ENCODE assay signal across 30 cellular contexts in genomic region chr17:16302856-16303255, GRCh38.
"Had no signal": no experiment of that assay in that cellular context is flagged by ENCODE, and none has a peak within 500 bp of the region (broad histone marks: within the 10 kb centered on the region; RNA-seq: fewer than 3 reads in every experiment).

No MANE protein-coding gene starts in this region.

- H2AFZ ChIP-seq: neural progenitor cell, parathyroid adenoma had no signal

- H3K9ac ChIP-seq: neural progenitor cell, parathyroid adenoma had no signal

- H3K36me3 ChIP-seq: neural progenitor cell, neutrophil, right atrium auricular region, transverse colon had no signal

- H3K4me2 ChIP-seq: neural progenitor cell had no signal

- H3K4me1 ChIP-seq: left lung, lower lobe of right lung, right atrium auricular region, thyroid gland, upper lobe of left lung had no signal

- FAIRE-seq: islet of Langerhans, kidney had no signal

- H3K27me3 ChIP-seq: left lung, neural progenitor cell, neutrophil, right atrium auricular region, spleen, testis, thyroid gland, transverse colon, upper lobe of left lung had no signal

- H3K27me3 Mint-ChIP-seq: naive B cell; progenitor cell of endocrine pancreas; stimulated activated naive CD8-positive, alpha-beta T cell treated with anti-CD3 and anti-CD28 coated beads, Interleukin-15, amount 100 ng/mL, for 72 hours had no signal

- ATAC-seq: left colon; natural killer cell; sciatic nerve; stimulated activated effector memory CD8-positive, alpha-beta T cell treated with anti-CD3 and anti-CD28 coated beads, Interleukin-12 subunit alpha, Interleukin-12 subunit beta, amount 100 ng/mL, for 72 hours; stimulated activated naive CD8-positive, alpha-beta T cell treated with anti-CD3 and anti-CD28 coated beads, Interleukin-15, amount 100 ng/mL, for 72 hours had no signal

- H3K27ac ChIP-seq: left lung, lower lobe of right lung, neural progenitor cell, neutrophil, parathyroid adenoma, right atrium auricular region, skin epidermis, spleen, testis, thyroid gland, transverse colon had no signal

- H3K27ac Mint-ChIP-seq: immature natural killer cell; nephron progenitor cell; neural progenitor cell; progenitor cell of endocrine pancreas; stimulated activated naive CD8-positive, alpha-beta T cell treated with anti-CD3 and anti-CD28 coated beads, Interleukin-15, amount 100 ng/mL, for 72 hours had no signal

- DNase-seq: hypothalamus; immature natural killer cell; kidney; left colon; left lung; lower lobe of right lung; mammary epithelial cell; mesendoderm; naive B cell; natural killer cell; nephron progenitor cell; occipital lobe; spleen; stimulated activated CD4-positive, alpha-beta T cell treated with anti-CD3 and anti-CD28 coated beads, Interleukin-4, amount 100 ng/mL, for 24 hours; stimulated activated naive CD4-positive, alpha-beta T cell treated with Interleukin-2 at 50 U/mL for 16 hours; stimulated activated naive CD8-positive, alpha-beta T cell treated with anti-CD3 and anti-CD28 coated beads, Interleukin-15, amount 100 ng/mL, for 72 hours; testis; thyroid gland; transverse colon; upper lobe of left lung had no signal

- H3K4me1 Mint-ChIP-seq: immature natural killer cell, mesothelial cell of epicardium had no signal

- H3K4me3 ChIP-seq: left lung, lower lobe of right lung, neural progenitor cell, right atrium auricular region, skin epidermis, spleen, testis, thyroid gland, transverse colon, upper lobe of left lung had no signal

- H3K9me3 Mint-ChIP-seq: immature natural killer cell; mesothelial cell of epicardium; naive B cell; natural killer cell; nephron progenitor cell; neural progenitor cell; stimulated activated effector memory CD8-positive, alpha-beta T cell treated with anti-CD3 and anti-CD28 coated beads, Interleukin-12 subunit alpha, Interleukin-12 subunit beta, amount 100 ng/mL, for 72 hours; stimulated activated naive CD8-positive, alpha-beta T cell treated with anti-CD3 and anti-CD28 coated beads, Interleukin-15, amount 100 ng/mL, for 72 hours had no signal

- H3K9me3 ChIP-seq: left lung, lower lobe of right lung, neutrophil, right atrium auricular region, spleen, testis, thyroid gland, transverse colon, upper lobe of left lung had no signal

- H3K36me3 Mint-ChIP-seq: natural killer cell had no signal

- H3K4me3 Mint-ChIP-seq: immature natural killer cell; mesothelial cell of epicardium; naive B cell; natural killer cell; nephron progenitor cell; neural progenitor cell; stimulated activated effector memory CD8-positive, alpha-beta T cell treated with anti-CD3 and anti-CD28 coated beads, Interleukin-12 subunit alpha, Interleukin-12 subunit beta, amount 100 ng/mL, for 72 hours; stimulated activated naive CD8-positive, alpha-beta T cell treated with anti-CD3 and anti-CD28 coated beads, Interleukin-15, amount 100 ng/mL, for 72 hours had no signal
